Comparison of ENCODE assay signal across 9 cellular contexts in the genomic region with DNA sequence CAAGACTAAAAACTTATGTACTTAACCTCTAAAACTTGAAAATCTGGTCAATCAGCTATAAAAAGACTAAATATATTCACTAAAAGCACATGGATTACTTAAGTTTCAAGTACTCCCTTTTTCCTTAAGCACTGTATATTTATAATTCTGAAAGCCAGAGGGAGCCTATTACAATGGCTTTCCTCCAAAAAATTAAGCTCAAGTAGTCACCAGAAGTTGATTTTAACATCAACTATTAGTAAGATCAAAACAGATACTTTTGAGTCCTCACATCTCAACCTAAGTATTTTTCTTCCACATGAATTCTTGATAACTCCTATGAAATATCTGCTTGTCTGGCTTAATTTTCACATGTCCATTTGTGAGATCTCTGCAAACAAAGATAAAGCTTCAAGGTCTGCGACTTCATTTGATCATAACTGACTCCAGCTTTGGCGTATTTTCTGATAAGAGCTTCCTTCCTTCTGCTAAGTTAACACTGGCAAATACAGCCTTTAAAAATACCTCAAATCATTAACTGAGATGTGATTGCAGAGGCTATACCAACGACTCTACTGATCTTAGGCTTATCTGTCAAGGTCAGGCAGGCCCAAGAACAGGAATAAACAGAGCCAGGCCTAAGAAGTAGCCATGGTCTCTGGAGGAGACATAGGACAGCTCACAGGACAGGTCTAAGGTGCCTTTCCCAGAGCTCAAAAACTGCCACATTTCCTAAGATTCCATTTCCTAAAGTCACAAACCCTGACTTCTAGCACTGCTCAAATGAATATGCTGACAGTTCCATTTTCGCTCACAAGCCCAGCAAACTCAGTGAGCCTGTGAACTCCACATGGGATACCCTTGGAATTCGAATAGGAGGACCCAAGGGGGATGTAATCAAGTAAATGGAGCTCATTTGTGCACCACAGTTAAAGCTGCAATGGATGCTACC. TPM values are rescaled to one million over a fixed set of nuclear protein-coding genes. Genes with fewer than 3 reads are reported as not detected.
DNase-seq lines count a peak whose midpoint lies in the region; ATAC-seq and TF ChIP-seq lines count a peak whose summit lies in the region.
"Had no signal": no experiment of that assay in that cellular context is flagged by ENCODE, and none has a peak within 500 bp of the region (broad histone marks: within the 10 kb centered on the region; RNA-seq: fewer than 3 reads in every experiment).

No MANE protein-coding gene starts in this region.

- intact Hi-C loops in spleen (cut with DNase I; ENCODE audit: low total_unique reads), result no loop called here

- H3K27ac Mint-ChIP-seq in T-helper 1 cell treated with Interleukin-12 subunit alpha and Interleukin-12 subunit beta and Interleukin-4 antibody, amounts not matched to agents 30 μg/mL and 1 μg/mL, for 36 hours, result peak overlapping the region; percentile 82

- H3K27ac ChIP-seq in VCaP, result peak overlapping the region; percentile 100
- H3K27ac ChIP-seq in spleen, result peak overlapping the region; percentile 52 to 99 (median 97)

- peaks cover 0 to 37% (median 26%) of the 10 kb centered on the region in 6 donors for H3K36me3 ChIP-seq in spleen

- H3K4me3 ChIP-seq in fibroblast of villous mesenchyme (ENCODE audit: low read depth, low read length), result no peak overlapping the region
- H3K4me3 ChIP-seq in spleen, result peak overlapping the region in 1 of 8 donors; percentile 13

- peaks cover 69% of the 10 kb centered on the region for H3K4me1 Mint-ChIP-seq in T-helper 1 cell treated with Interleukin-12 subunit alpha and Interleukin-12 subunit beta and Interleukin-4 antibody, amounts not matched to agents 30 μg/mL and 1 μg/mL, for 36 hours (ENCODE audit: low read depth)

- H3K27me3 ChIP-seq in spleen (replicated peaks in 1 of 7), result no peaks in the 10 kb centered on the region

- no peak for TF ChIP-seq POLR2A in spleen (IDR thresholded peaks at IDR 0.05)

- H3K4me1 ChIP-seq in spleen, result peaks cover 57 to 100% (median 83%) of the 10 kb centered on the region in 6 donors

- no peak for ATAC-seq in HG02623 (IDR thresholded peaks at IDR 0.05; ENCODE audit: unreplicated experiment)

- peaks cover 44% of the 10 kb centered on the region for H3K36me3 Mint-ChIP-seq in T-helper 1 cell treated with Interleukin-12 subunit alpha and Interleukin-12 subunit beta and Interleukin-4 antibody, amounts not matched to agents 30 μg/mL and 1 μg/mL, for 36 hours (ENCODE audit: low read depth)

- H3K9me3 ChIP-seq in spleen, result no peaks in the 10 kb centered on the region

- no peaks in the 10 kb centered on the region for H3K9me3 Mint-ChIP-seq in T-helper 1 cell treated with Interleukin-12 subunit alpha and Interleukin-12 subunit beta and Interleukin-4 antibody, amounts not matched to agents 30 μg/mL and 1 μg/mL, for 36 hours

- DNase-seq in T-helper 1 cell (no peak), fibroblast of villous mesenchyme (ENCODE audit: low read depth) (peak; percentile 57), spleen (no peak), GM10266 (ENCODE audit: extremely low spot score) (no peak), NCI-H2107 (lab: John Stamatoyannopoulos, UW) (no peak)
- DNase-seq: effector CD4-positive, alpha-beta T cell had no signal

- 24 to 38% (median 30%) methylated on average over 5 of the region's 5 CpGs for WGBS in spleen, 5 donors

- H3K4me3 Mint-ChIP-seq in T-helper 1 cell treated with Interleukin-12 subunit alpha and Interleukin-12 subunit beta and Interleukin-4 antibody, amounts not matched to agents 30 μg/mL and 1 μg/mL, for 36 hours, result peak overlapping the region; percentile 19

- peak; percentile 26; the same call in 1 of the 2 replicates for TF ChIP-seq CTCF in VCaP (conservative IDR thresholded peaks at IDR 0.05)
- TF ChIP-seq CTCF in fibroblast of villous mesenchyme (IDR thresholded peaks at IDR 0.05; ENCODE audit: insufficient read depth, low read depth, low read length), result peak; percentile 18
- peak in 3 of 11 experiments; percentile 12 to 17 (median 16) for TF ChIP-seq CTCF in spleen (IDR thresholded peaks at IDR 0.05 in 8 of 11, conservative IDR thresholded peaks at IDR 0.05 in 3 of 11)
- TF ChIP-seq CTCF in GM10266 (IDR thresholded peaks at IDR 0.05; ENCODE audit: control insufficient read depth, insufficient read depth, low read depth, missing control alignments), result no peak

- H3K27me3 Mint-ChIP-seq in T-helper 1 cell treated with Interleukin-12 subunit alpha and Interleukin-12 subunit beta and Interleukin-4 antibody, amounts not matched to agents 30 μg/mL and 1 μg/mL, for 36 hours (ENCODE audit: low read depth), result no peaks in the 10 kb centered on the region

RNA-seq across cellular contexts. Expression of a gene that starts 10.0 kb away (rescaled TPM):
- total RNA-seq in fibroblast of villous mesenchyme (88.6 and 114 TPM in 2 replicates), spleen (100 to 1,000 TPM; 126 to 261 (median 192) TPM)
- 100 to 1,000 TPM; 151 to 181 (median 159) TPM for polyA plus RNA-seq in spleen

RNA-seq across cellular contexts. Expression of a gene that starts 10.2 kb away (rescaled TPM):
- total RNA-seq in fibroblast of villous mesenchyme (9.5 and 10.6 TPM in 2 replicates), spleen (10 to 100 TPM; 20.9 to 33.4 (median 28.4) TPM)
- polyA plus RNA-seq in spleen, result 10 to 100 TPM; 22.5 to 33.1 (median 26.2) TPM
